In genomic region chr13:99434258-99434788, GRCh38 we compare ENCODE assay signal across 10 cellular contexts.
DNase-seq lines count a peak whose midpoint lies in the region; ATAC-seq lines count a peak whose summit lies in the region.
"Had no signal": no experiment of that assay in that cellular context is flagged by ENCODE, and none has a peak within 500 bp of the region (broad histone marks: within the 10 kb centered on the region; RNA-seq: fewer than 3 reads in every experiment).

No MANE protein-coding gene starts in this region.

- DNase-seq in activated CD4-positive, alpha-beta T cell treated with anti-CD3 and anti-CD28 coated beads, Interleukin-2, amount 50 U/mL, for 1 hour: peak; percentile 77
- DNase-seq in effector CD8-positive, alpha-beta T cell (lab: John Stamatoyannopoulos, UW): peak; percentile 52
- peak; percentile 60 to 75 for DNase-seq in stimulated activated CD8-positive, alpha-beta memory T cell treated with anti-CD3 and anti-CD28 coated beads, Interleukin-15, amount 100 ng/mL, for 4 hours (ENCODE audit: low read depth in 2 of 2)
- DNase-seq in occipital lobe (lab: John Stamatoyannopoulos, UW) (no peak), T1000 (lab: John Stamatoyannopoulos, UW) (no peak), germinal center (ENCODE audit: low spot score) (no peak)
- DNase-seq: erythroblast, Right ventricle myocardium superior had no signal

- ATAC-seq in GM21381 (IDR thresholded peaks at IDR 0.05; ENCODE audit: unreplicated experiment) (peak; percentile 20), HG03175 (IDR thresholded peaks at IDR 0.05; ENCODE audit: unreplicated experiment) (no peak)

Comparison
In these comparisons a context has a peak if more than half of its experiments do, and no peak if none do; other contexts are left out.
1. DNase-seq: peak in activated CD4-positive, alpha-beta T cell treated with anti-CD3 and anti-CD28 coated beads, Interleukin-2, amount 50 U/mL, for 1 hour (single experiment), effector CD8-positive, alpha-beta T cell (single experiment) and stimulated activated CD8-positive, alpha-beta memory T cell treated with anti-CD3 and anti-CD28 coated beads, Interleukin-15, amount 100 ng/mL, for 4 hours (2 of 2); none in occipital lobe (single experiment), T1000 (single experiment) and germinal center (single experiment).